Comparison of ENCODE assay signal across 2 cellular contexts in the genomic region with DNA sequence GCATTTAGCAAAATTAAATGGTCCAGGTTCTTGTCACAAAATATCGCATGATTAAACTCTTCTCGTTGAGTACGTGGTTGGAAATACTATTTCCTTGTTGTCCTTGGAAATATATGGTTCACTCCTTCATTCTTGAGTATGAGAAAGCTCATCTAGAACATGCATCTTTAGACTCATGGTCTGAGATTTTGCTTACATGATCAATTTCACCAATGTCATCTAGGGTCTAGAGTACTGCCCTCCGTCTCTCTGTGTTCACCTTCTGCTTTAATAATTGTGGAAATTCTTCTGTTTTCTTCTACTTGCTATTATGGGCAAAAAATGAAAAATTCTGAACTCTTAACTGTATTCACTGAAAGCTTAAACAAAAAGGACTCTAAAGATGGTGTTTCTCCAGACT.
TF ChIP-seq lines count a peak whose summit lies in the region.

No MANE protein-coding gene starts in this region.

TF ChIP-seq in HepG2, 621 proteins besides CTCF, POLR2A, EP300 and RAD21:
- TF ChIP-seq MAFK (conservative IDR thresholded peaks at IDR 0.05 in 1 of 2, IDR thresholded peaks at IDR 0.05 in 1 of 2; ENCODE audit: low read length in 2 of 2), result peak; percentile 53 to 66; a peak in 3 of 4 replicates
- peak; percentile 44 for TF ChIP-seq MAFF (IDR thresholded peaks at IDR 0.05; ENCODE audit: low read depth, low read length)
- no peak for TF ChIP-seq PHF8 (CRISPR knock-in tag; IDR thresholded peaks at IDR 0.05)
- no peak for TF ChIP-seq HOXA9 (CRISPR knock-in tag; IDR thresholded peaks at IDR 0.05; ENCODE audit: borderline replicate concordance)
- no peak for TF ChIP-seq ZC3H13 (CRISPR knock-in tag; IDR thresholded peaks at IDR 0.05)
- no peak for TF ChIP-seq RFX5 (IDR thresholded peaks at IDR 0.05; ENCODE audit: low read depth, low read length)

TF ChIP-seq in K562, 482 proteins besides CTCF, POLR2A, EP300 and RAD21:
- no peak for TF ChIP-seq IRF2 (CRISPR knock-in tag; IDR thresholded peaks at IDR 0.05)
- 0 out of 2 replicates have a peak, but pooled peaks have one; percentile 9 for TF ChIP-seq ZNF316 (IDR thresholded peaks at IDR 0.05)
